Comparison of ENCODE assay signal across 35 cellular contexts in genomic region chr18:79193826-79194225, GRCh38.
"Had no signal": no experiment of that assay in that cellular context is flagged by ENCODE, and none has a peak within 500 bp of the region (broad histone marks: within the 10 kb centered on the region; RNA-seq: fewer than 3 reads in every experiment).

No MANE protein-coding gene starts in this region.

- DNase-seq: activated B cell treated with CpG ODN at 0.5 μM for 24 hours; activated CD4-positive, alpha-beta memory T cell treated with anti-CD3 and anti-CD28 coated beads for 36 hours; activated CD4-positive, alpha-beta T cell treated with anti-CD3 and anti-CD28 coated beads for 48 hours; activated CD8-positive, alpha-beta memory T cell treated with anti-CD3 and anti-CD28 coated beads, Interleukin-2, amount 10 ng/mL, durations not matched to agents 7 days and 5 days; activated CD8-positive, alpha-beta memory T cell treated with anti-CD3 and anti-CD28 coated beads, Interleukin-2, amount 50 U/mL, for 4 hours; activated CD8-positive, alpha-beta T cell treated with anti-CD3 and anti-CD28 coated beads, Interleukin-2, amount 10 ng/mL, durations not matched to agents 7 days and 5 days; activated effector memory CD4-positive, alpha-beta T cell treated with anti-CD3 and anti-CD28 coated beads, Interleukin-2, amount 50 U/mL, for 16 hours; activated naive CD4-positive, alpha-beta T cell treated with anti-CD3 and anti-CD28 coated beads for 36 hours; activated naive CD8-positive, alpha-beta T cell treated with anti-CD3 and anti-CD28 coated beads for 36 hours; activated naive CD8-positive, alpha-beta T cell treated with anti-CD3 and anti-CD28 coated beads, Interleukin-2, amount 50 U/mL, for 24 hours; activated T-cell treated with anti-CD3 and anti-CD28 coated beads, Interleukin-2, amount 50 U/mL, for 1 hour; activated T-cell treated with anti-CD3 and anti-CD28 coated beads, Interleukin-2, amount 50 U/mL, for 48 hours; adrenal gland; amygdala; aorta; body of pancreas; caudate nucleus; cortex of kidney; effector CD4-positive, alpha-beta T cell; effector memory CD8-positive, alpha-beta T cell; esophagus squamous epithelium; foreskin melanocyte; heart right ventricle; T1000; WERI-Rb-1 had no signal

- H3K4me3 ChIP-seq: adrenal gland, body of pancreas, esophagus squamous epithelium, gastroesophageal sphincter, heart right ventricle had no signal

- H3K4me1 Mint-ChIP-seq: activated B cell treated with CpG ODN at 0.5 μM for 24 hours; activated naive CD4-positive, alpha-beta T cell treated with anti-CD3 and anti-CD28 coated beads, Interleukin-2, amount 50 U/mL, for 24 hours; activated naive CD8-positive, alpha-beta T cell treated with anti-CD3 and anti-CD28 coated beads, Interleukin-2, amount 50 U/mL, for 24 hours had no signal

- H3K27ac Mint-ChIP-seq: activated B cell treated with CpG ODN at 0.5 μM for 24 hours; activated CD4-positive, alpha-beta memory T cell treated with anti-CD3 and anti-CD28 coated beads for 36 hours; activated CD8-positive, alpha-beta memory T cell treated with anti-CD3 and anti-CD28 coated beads, Interleukin-2, amount 10 ng/mL, durations not matched to agents 7 days and 5 days; activated CD8-positive, alpha-beta T cell treated with anti-CD3 and anti-CD28 coated beads, Interleukin-2, amount 10 ng/mL, durations not matched to agents 7 days and 5 days; activated naive CD4-positive, alpha-beta T cell treated with anti-CD3 and anti-CD28 coated beads for 36 hours; activated naive CD4-positive, alpha-beta T cell treated with anti-CD3 and anti-CD28 coated beads, Interleukin-2, amount 50 U/mL, for 24 hours; activated naive CD8-positive, alpha-beta T cell treated with anti-CD3 and anti-CD28 coated beads for 36 hours; activated naive CD8-positive, alpha-beta T cell treated with anti-CD3 and anti-CD28 coated beads, Interleukin-2, amount 50 U/mL, for 24 hours; activated T-helper 1 cell treated with anti-CD3 and anti-CD28 coated beads, Interleukin-12 subunit alpha, Interleukin-12 subunit beta, Interleukin-2, Interleukin-4 antibody, amounts not matched to agents 30 ng/mL and 10 ng/mL and 1 ng/mL, durations not matched to agents 14 hours and 24 hours and 36 hours; activated T-helper 2 cell treated with anti-CD3 and anti-CD28 coated beads, Interferon-gamma antibody, Interleukin-2, Interleukin-4, amounts not matched to agents 10 μg/mL and 5 μg/mL and 100 μg/mL, durations not matched to agents 14 hours and 24 hours and 36 hours; effector memory CD8-positive, alpha-beta T cell; T-helper 1 cell treated with Interleukin-12 subunit alpha and Interleukin-12 subunit beta and Interleukin-4 antibody, amounts not matched to agents 30 μg/mL and 1 μg/mL, for 36 hours; T-helper 2 cell treated with Interferon-gamma antibody and Interleukin-4, amounts not matched to agents 5 μg/mL and 100 μg/mL, for 36 hours had no signal

- H3K4me3 Mint-ChIP-seq: activated B cell treated with CpG ODN at 0.5 μM for 24 hours; activated CD4-positive, alpha-beta memory T cell treated with anti-CD3 and anti-CD28 coated beads for 36 hours; activated CD8-positive, alpha-beta memory T cell treated with anti-CD3 and anti-CD28 coated beads, Interleukin-2, amount 10 ng/mL, durations not matched to agents 7 days and 5 days; activated CD8-positive, alpha-beta T cell treated with anti-CD3 and anti-CD28 coated beads, Interleukin-2, amount 10 ng/mL, durations not matched to agents 7 days and 5 days; activated naive CD4-positive, alpha-beta T cell treated with anti-CD3 and anti-CD28 coated beads for 36 hours; activated naive CD4-positive, alpha-beta T cell treated with anti-CD3 and anti-CD28 coated beads, Interleukin-2, amount 50 U/mL, for 24 hours; activated naive CD8-positive, alpha-beta T cell treated with anti-CD3 and anti-CD28 coated beads for 36 hours; activated naive CD8-positive, alpha-beta T cell treated with anti-CD3 and anti-CD28 coated beads, Interleukin-2, amount 50 U/mL, for 24 hours; activated T-helper 1 cell treated with anti-CD3 and anti-CD28 coated beads, Interleukin-12 subunit alpha, Interleukin-12 subunit beta, Interleukin-2, Interleukin-4 antibody, amounts not matched to agents 30 ng/mL and 10 ng/mL and 1 ng/mL, durations not matched to agents 14 hours and 24 hours and 36 hours; effector memory CD8-positive, alpha-beta T cell; T-helper 1 cell treated with Interleukin-12 subunit alpha and Interleukin-12 subunit beta and Interleukin-4 antibody, amounts not matched to agents 30 μg/mL and 1 μg/mL, for 36 hours; T-helper 2 cell treated with Interferon-gamma antibody and Interleukin-4, amounts not matched to agents 5 μg/mL and 100 μg/mL, for 36 hours had no signal

- H3K27me3 ChIP-seq: adrenal gland, body of pancreas, esophagus squamous epithelium, gastroesophageal sphincter, heart right ventricle had no signal

- H3K36me3 ChIP-seq: WERI-Rb-1 had no signal

- H3K9me3 Mint-ChIP-seq: activated B cell treated with CpG ODN at 0.5 μM for 24 hours; activated CD4-positive, alpha-beta memory T cell treated with anti-CD3 and anti-CD28 coated beads for 36 hours; activated naive CD4-positive, alpha-beta T cell treated with anti-CD3 and anti-CD28 coated beads for 36 hours; activated naive CD4-positive, alpha-beta T cell treated with anti-CD3 and anti-CD28 coated beads, Interleukin-2, amount 50 U/mL, for 24 hours; activated naive CD8-positive, alpha-beta T cell treated with anti-CD3 and anti-CD28 coated beads for 36 hours; activated naive CD8-positive, alpha-beta T cell treated with anti-CD3 and anti-CD28 coated beads, Interleukin-2, amount 50 U/mL, for 24 hours; activated T-helper 1 cell treated with anti-CD3 and anti-CD28 coated beads, Interleukin-12 subunit alpha, Interleukin-12 subunit beta, Interleukin-2, Interleukin-4 antibody, amounts not matched to agents 30 ng/mL and 10 ng/mL and 1 ng/mL, durations not matched to agents 14 hours and 24 hours and 36 hours; activated T-helper 2 cell treated with anti-CD3 and anti-CD28 coated beads, Interferon-gamma antibody, Interleukin-2, Interleukin-4, amounts not matched to agents 10 μg/mL and 5 μg/mL and 100 μg/mL, durations not matched to agents 14 hours and 24 hours and 36 hours; effector memory CD8-positive, alpha-beta T cell; T-helper 1 cell treated with Interleukin-12 subunit alpha and Interleukin-12 subunit beta and Interleukin-4 antibody, amounts not matched to agents 30 μg/mL and 1 μg/mL, for 36 hours; T-helper 2 cell treated with Interferon-gamma antibody and Interleukin-4, amounts not matched to agents 5 μg/mL and 100 μg/mL, for 36 hours had no signal

- H3K9me3 ChIP-seq: adrenal gland, body of pancreas, esophagus squamous epithelium, gastroesophageal sphincter, heart right ventricle had no signal

- H3K27me3 Mint-ChIP-seq: activated B cell treated with CpG ODN at 0.5 μM for 24 hours; activated CD4-positive, alpha-beta memory T cell treated with anti-CD3 and anti-CD28 coated beads for 36 hours; activated CD8-positive, alpha-beta memory T cell treated with anti-CD3 and anti-CD28 coated beads, Interleukin-2, amount 10 ng/mL, durations not matched to agents 7 days and 5 days; activated naive CD4-positive, alpha-beta T cell treated with anti-CD3 and anti-CD28 coated beads, Interleukin-2, amount 50 U/mL, for 24 hours; activated naive CD8-positive, alpha-beta T cell treated with anti-CD3 and anti-CD28 coated beads for 36 hours; activated naive CD8-positive, alpha-beta T cell treated with anti-CD3 and anti-CD28 coated beads, Interleukin-2, amount 50 U/mL, for 24 hours; effector memory CD8-positive, alpha-beta T cell had no signal

- FAIRE-seq: colon, endothelial cell of umbilical vein had no signal

- H3K27ac ChIP-seq: adrenal gland, body of pancreas, epithelial cell of prostate, esophagus squamous epithelium, gastroesophageal sphincter, heart right ventricle, WERI-Rb-1 had no signal

- ATAC-seq: activated CD4-positive, CD25-positive, alpha-beta regulatory T cell treated with anti-CD3 and anti-CD28 coated beads, Interleukin-2, amount 50 U/mL, for 24 hours; activated CD8-positive, alpha-beta memory T cell treated with anti-CD3 and anti-CD28 coated beads, Interleukin-2, amount 10 ng/mL, durations not matched to agents 7 days and 5 days; activated CD8-positive, alpha-beta T cell treated with anti-CD3 and anti-CD28 coated beads, Interleukin-2, amount 10 ng/mL, durations not matched to agents 7 days and 5 days; activated naive CD8-positive, alpha-beta T cell treated with anti-CD3 and anti-CD28 coated beads, Interleukin-2, amount 50 U/mL, for 24 hours; body of pancreas; effector memory CD8-positive, alpha-beta T cell; gastroesophageal sphincter; heart right ventricle had no signal

- H3K4me1 ChIP-seq: adrenal gland, body of pancreas, esophagus squamous epithelium, gastroesophageal sphincter, heart right ventricle had no signal
